24 cellular contexts compared by ENCODE assay signal in genomic region chr10:34654211-34654610, GRCh38.
DNase-seq lines count a peak whose midpoint lies in the region; ATAC-seq, FAIRE-seq and TF ChIP-seq lines count a peak whose summit lies in the region.
"Had no signal": no experiment of that assay in that cellular context is flagged by ENCODE, and none has a peak within 500 bp of the region (broad histone marks: within the 10 kb centered on the region; RNA-seq: fewer than 3 reads in every experiment).

No MANE protein-coding gene starts in this region.

- no peak for FAIRE-seq in endothelial cell of umbilical vein (lab: Jason Lieb, UNC)
- peak; percentile 79 for FAIRE-seq in HepG2 (lab: Jason Lieb, UNC)
- FAIRE-seq in small intestine (lab: Jason Lieb, UNC) = no peak
- FAIRE-seq: A549, G401.6, GM12892, GM19239, H1 had no signal

- H3K4me1 ChIP-seq in endothelial cell of umbilical vein (ENCODE audit: control insufficient read depth, extremely low read depth, insufficient read depth, low read length) (no peaks in the 10 kb centered on the region), HepG2 (ENCODE audit: insufficient read depth, low read length) (peaks cover 42% of the 10 kb centered on the region), small intestine (ENCODE audit: control insufficient read depth in 2 of 2, insufficient read depth in 1 of 2, low read depth in 1 of 2, low read length in 1 of 2) (peaks cover 4 to 6% of the 10 kb centered on the region in 2 donors), GM23248 (ENCODE audit: insufficient read depth) (0 out of 2 replicates have a peak, but pooled peaks cover 3% of the 10 kb centered on the region)

- ATAC-seq in WTC11 = no peak
- ATAC-seq in HepG2 = peak; percentile 59; the same call in 2 of the 3 replicates
- ATAC-seq in HG02870 (IDR thresholded peaks at IDR 0.05; ENCODE audit: unreplicated experiment) = no peak
- ATAC-seq: A549; CD8-positive, alpha-beta T cell had no signal

- H3K27ac ChIP-seq in endothelial cell of umbilical vein (ENCODE audit: insufficient read depth, low read depth, low read length) (no peak overlapping the region), HepG2 (ENCODE audit: extremely low read length, insufficient read depth, low read length) (peak overlapping the region; percentile 15), small intestine (ENCODE audit: low read depth in 1 of 2, low read length in 1 of 2) (no peak overlapping the region), GM23248 (no peak overlapping the region)
- H3K27ac ChIP-seq: A549, BLaER1, C4-2B had no signal

- BruUV-seq in endothelial cell of umbilical vein (replicated peaks; lab: Mats Ljungman, UMichigan) (no TSS peak), HepG2 (replicated peaks; lab: Mats Ljungman, UMichigan) (TSS peak; percentile 9)

- no peaks in the 10 kb centered on the region for H3F3A ChIP-seq in GM23248 (ENCODE audit: insufficient read depth)

- no peaks in the 10 kb centered on the region for H3K9me3 ChIP-seq in endothelial cell of umbilical vein (replicated peaks; ENCODE audit: control insufficient read depth, insufficient read depth, low read length)
- H3K9me3 ChIP-seq in HepG2 (ENCODE audit: low read length) = no peaks in the 10 kb centered on the region
- no peaks in the 10 kb centered on the region for H3K9me3 ChIP-seq in small intestine (ENCODE audit: control insufficient read depth, low read depth)
- H3K9me3 ChIP-seq in GM23248 (ENCODE audit: low read depth) = no peaks in the 10 kb centered on the region
- H3K9me3 ChIP-seq: A549, BLaER1, Caco-2 had no signal

- H3K9me2 ChIP-seq in GM23248 (ENCODE audit: insufficient read depth) = no peaks in the 10 kb centered on the region

- TF ChIP-seq POLR2A in endothelial cell of umbilical vein (IDR thresholded peaks at IDR 0.05; ENCODE audit: low read depth, low read length) (no peak), HepG2 (IDR thresholded peaks at IDR 0.05; ENCODE audit: insufficient read depth in 1 of 2, low read depth in 2 of 2, low read length in 2 of 2) (no peak)

- H3K4me1 Mint-ChIP-seq in WTC11 = peaks cover 86% of the 10 kb centered on the region
- H3K4me1 Mint-ChIP-seq: B cell; CD4-positive, CD25-positive, alpha-beta regulatory T cell had no signal

- no peak overlapping the region for H3K4me3 ChIP-seq in endothelial cell of umbilical vein (replicated peaks in 1 of 3; ENCODE audit: insufficient read depth in 1 of 3, low read depth in 1 of 3, low read length in 3 of 3)
- H3K4me3 ChIP-seq in HepG2 (replicated peaks in 1 of 3; ENCODE audit: insufficient read depth in 1 of 3, low read depth in 2 of 3, low read length in 3 of 3) = no peak overlapping the region; a peak in 1 of 6 replicates
- H3K4me3 ChIP-seq in small intestine (ENCODE audit: low read depth in 1 of 2, low read length in 2 of 2) = no peak overlapping the region
- no peak overlapping the region for H3K4me3 ChIP-seq in GM23248
- H3K4me3 ChIP-seq: A549, BLaER1 had no signal

- H3K79me2 ChIP-seq in endothelial cell of umbilical vein (ENCODE audit: control insufficient read depth, insufficient read depth, low read length) = peaks cover 1% of the 10 kb centered on the region
- H3K79me2 ChIP-seq in HepG2 (ENCODE audit: insufficient read depth, low read length) = peaks cover 54% of the 10 kb centered on the region
- peaks cover 48% of the 10 kb centered on the region for H3K79me2 ChIP-seq in GM23248 (ENCODE audit: insufficient read depth)

- H3K36me3 ChIP-seq in endothelial cell of umbilical vein (ENCODE audit: control insufficient read depth in 2 of 2, extremely low read depth in 1 of 2, insufficient read depth in 2 of 2, low read length in 2 of 2) (no peaks in the 10 kb centered on the region), HepG2 (replicated peaks in 1 of 2; ENCODE audit: control insufficient read depth in 1 of 2, insufficient read depth in 2 of 2, low read length in 2 of 2) (peaks cover 0 to 2% of the 10 kb centered on the region in 2 experiments; a peak in 1 of 5 replicates), small intestine (ENCODE audit: control insufficient read depth in 2 of 2, insufficient read depth in 2 of 2, low read length in 2 of 2) (no peaks in the 10 kb centered on the region), GM23248 (ENCODE audit: low read depth) (no peaks in the 10 kb centered on the region)
- H3K36me3 ChIP-seq: BLaER1 had no signal

- no peak overlapping the region for H3K9ac ChIP-seq in endothelial cell of umbilical vein (replicated peaks; ENCODE audit: extremely low read depth, insufficient read depth, low read length)
- H3K9ac ChIP-seq in HepG2 (ENCODE audit: insufficient read depth, low read depth, low read length) = no peak overlapping the region
- no peak overlapping the region for H3K9ac ChIP-seq in GM23248
- H3K9ac ChIP-seq: BLaER1 had no signal

- H3K4me3 Mint-ChIP-seq in WTC11 = no peak overlapping the region
- H3K4me3 Mint-ChIP-seq: B cell; CD8-positive, alpha-beta T cell had no signal

- no peaks in the 10 kb centered on the region for H3K9me1 ChIP-seq in endothelial cell of umbilical vein (replicated peaks; ENCODE audit: control insufficient read depth, extremely low read depth, insufficient read depth, low read length)

- intact Hi-C loops in endothelial cell of umbilical vein (cut with micrococcal nuclease) = no loop called here
- intact Hi-C loops in HepG2 (cut with micrococcal nuclease; ENCODE audit: unreplicated experiment) = loop anchor here (2.0 to 10.0 kb wide), 2 partner anchors 173 to 331 kb away; no protein-coding TSS in a partner anchor

- dilution Hi-C loops in endothelial cell of umbilical vein (cut with MboI; ENCODE audit: extremely low pct_ligation_motif_present, low sequenced_read_pairs) = no loop called here

- no peaks in the 10 kb centered on the region for H3K36me3 Mint-ChIP-seq in WTC11
- H3K36me3 Mint-ChIP-seq: CD4-positive, CD25-positive, alpha-beta regulatory T cell; CD8-positive, alpha-beta T cell had no signal

- TF ChIP-seq RAD21 in HepG2 (CRISPR knock-in tag; IDR thresholded peaks at IDR 0.05) = no peak

- no peaks in the 10 kb centered on the region for H3K9me3 Mint-ChIP-seq in WTC11
- H3K9me3 Mint-ChIP-seq: CD8-positive, alpha-beta T cell had no signal

- CTCF ChIA-PET in WTC11 (lab: Charles Lee) = interaction anchor here (1.6 to 2.3 kb wide), 4 partner anchors 8 to 332 kb away, joined by 6 to 21 read pairs (median 10); no protein-coding TSS in a partner anchor
- CTCF ChIA-PET in endothelial cell of umbilical vein (lab: Charles Lee) = interaction anchor here (0.9 to 2.3 kb wide), 3 partner anchors 9 to 373 kb away, joined by 3 to 16 read pairs (median 4); no protein-coding TSS in a partner anchor
- CTCF ChIA-PET in HepG2 (lab: Yijun Ruan, JAX; ENCODE audit: low intra/inter-chr PET ratio, low total read pairs) = no interaction called here

- H3K27me3 ChIP-seq in endothelial cell of umbilical vein (ENCODE audit: control insufficient read depth in 2 of 2, insufficient read depth in 2 of 2, low read length in 2 of 2) = no peaks in the 10 kb centered on the region
- H3K27me3 ChIP-seq in HepG2 (ENCODE audit: control insufficient read depth in 1 of 2, insufficient read depth in 2 of 2, low read length in 2 of 2) = no peaks in the 10 kb centered on the region
- no peaks in the 10 kb centered on the region for H3K27me3 ChIP-seq in small intestine (ENCODE audit: control insufficient read depth in 2 of 2, insufficient read depth in 2 of 2, low read length in 2 of 2)
- no peaks in the 10 kb centered on the region for H3K27me3 ChIP-seq in GM23248 (replicated peaks; ENCODE audit: insufficient read depth)
- H3K27me3 ChIP-seq: BLaER1 had no signal

- in situ Hi-C loops in HepG2 (cut with HindIII; ENCODE audit: extremely low pct_ligation_motif_present, low pct_unique_long_range_greater_than_20kb) (loop anchor here (5.0 kb wide), 1 partner anchor 173 kb away; no protein-coding TSS in a partner anchor), GM23248 (cut with MboI) (loop anchor here (25.0 kb wide), 1 partner anchor 558 kb away; no protein-coding TSS in a partner anchor)

- TF ChIP-seq CTCF in WTC11 (IDR thresholded peaks at IDR 0.05) = no peak
- TF ChIP-seq CTCF in endothelial cell of umbilical vein (IDR thresholded peaks at IDR 0.05; ENCODE audit: extremely low read depth in 1 of 2, insufficient read depth in 1 of 2, low read depth in 1 of 2, low read length in 2 of 2) = no peak
- no peak for TF ChIP-seq CTCF in HepG2 (CRISPR knock-in tag; IDR thresholded peaks at IDR 0.05)

- DNase-seq in WTC11 (ENCODE audit: low spot score) = no peak
- DNase-seq in endothelial cell of umbilical vein (ENCODE audit: low read depth, low spot score) = peak; percentile 81
- DNase-seq in HepG2 (ENCODE audit: low spot score) = peak; percentile 49
- peak; percentile 64 for DNase-seq in small intestine
- DNase-seq in AML-193 (lab: John Stamatoyannopoulos, UW) = no peak
- no peak for DNase-seq in GM23248
- DNase-seq: 8988T; ACHN; Caco-2; CD4-positive, CD25-positive, alpha-beta regulatory T cell; CD8-positive, alpha-beta T cell; DMS153; DND-41; H7; HCEC 1CT had no signal

- H4K20me1 ChIP-seq in endothelial cell of umbilical vein (replicated peaks; ENCODE audit: control insufficient read depth, extremely low read depth, insufficient read depth, low read length) (no peaks in the 10 kb centered on the region), HepG2 (ENCODE audit: insufficient read depth, low read length) (peaks cover 10% of the 10 kb centered on the region; the same call in 1 of the 2 replicates), GM23248 (ENCODE audit: insufficient read depth) (peaks cover 3% of the 10 kb centered on the region; the same call in 1 of the 2 replicates)

- no peak overlapping the region for H3K4me2 ChIP-seq in endothelial cell of umbilical vein (ENCODE audit: insufficient read depth, low read length)
- peak overlapping the region; percentile 25 for H3K4me2 ChIP-seq in HepG2 (ENCODE audit: low read depth, low read length)
- no peak overlapping the region for H3K4me2 ChIP-seq in GM23248 (ENCODE audit: unreplicated experiment)
- H3K4me2 ChIP-seq: A549, BLaER1 had no signal

- peak overlapping the region; percentile 50 for H3K27ac Mint-ChIP-seq in WTC11
- H3K27ac Mint-ChIP-seq: B cell; CD4-positive, CD25-positive, alpha-beta regulatory T cell; CD8-positive, alpha-beta T cell had no signal

- TF ChIP-seq EP300 in HepG2 (IDR thresholded peaks at IDR 0.05; ENCODE audit: low read depth in 2 of 2, low read length in 2 of 2) (0 out of 4 replicates have a peak, but pooled peaks of 1 of the 2 experiments have one; percentile 4), HepG2 (CRISPR knock-in tag; IDR thresholded peaks at IDR 0.05; ENCODE audit: borderline replicate concordance) (no peak)

- WGBS in HepG2 (ENCODE audit: low lambda C conversion rate) = 9% methylated on average over 3 of the region's 3 CpGs
- WGBS in small intestine, 3 donors = 16 to 47% (median 27%) methylated on average over 3 of the region's 3 CpGs
- 93 to 94% methylated on average over 3 of the region's 3 CpGs for WGBS in GM23248 (ENCODE audit: low coverage in 1 of 2, low lambda C conversion rate in 2 of 2, missing lambda C conversion rate in 2 of 2), 2 experiments

- H2AFZ ChIP-seq in endothelial cell of umbilical vein (ENCODE audit: low read depth, low read length) = no peak overlapping the region
- H2AFZ ChIP-seq in HepG2 (ENCODE audit: low read length) = no peak overlapping the region
- H2AFZ ChIP-seq in GM23248 = no peak overlapping the region

- no peaks in the 10 kb centered on the region for H3K27me3 Mint-ChIP-seq in WTC11 (ENCODE audit: low read depth)
- H3K27me3 Mint-ChIP-seq: CD4-positive, CD25-positive, alpha-beta regulatory T cell had no signal

- POLR2A ChIA-PET in WTC11 (lab: Charles Lee) (no interaction called here), endothelial cell of umbilical vein (lab: Charles Lee) (no interaction called here), HepG2 (lab: Yijun Ruan, JAX) (no interaction called here)

Comparison
In these comparisons a context has a peak if more than half of its experiments do, and no peak if none do; other contexts are left out.
1. DNase-seq: peak in endothelial cell of umbilical vein (single experiment), HepG2 (single experiment) and small intestine (single experiment); none in WTC11 (single experiment), AML-193 (0 of 2) and GM23248 (single experiment).
2. Of the 50 proteins assayed by ChIP-seq in both HepG2 and WTC11: peak only in HepG2: ESRRA, FOXJ3 and FOXP4; only in WTC11: none; in both: none; in neither: 44; mixed calls (peak in some experiments, not most) for 3.